13 cellular contexts compared by ENCODE assay signal in the genomic region with DNA sequence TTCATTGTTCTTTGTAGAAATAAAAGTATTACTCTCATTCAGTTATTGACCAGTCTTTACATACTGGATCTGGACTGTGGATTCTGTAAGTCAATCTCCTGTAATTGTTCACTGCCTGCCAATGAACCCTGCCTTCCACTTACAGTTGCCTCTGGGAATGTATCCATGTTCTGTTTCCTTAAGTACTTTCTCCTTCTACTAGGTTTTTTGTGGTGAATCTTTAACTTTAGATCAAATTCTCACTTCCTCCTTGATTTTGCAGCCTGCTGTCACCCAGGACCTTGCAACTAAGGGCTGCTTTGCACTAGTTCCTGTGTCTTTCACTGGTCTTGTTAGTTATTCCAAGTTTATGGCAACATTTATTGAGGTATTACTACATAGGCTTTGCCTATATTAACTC. TPM values are rescaled to one million over a fixed set of nuclear protein-coding genes. Genes with fewer than 3 reads are reported as not detected.
DNase-seq lines count a peak whose midpoint lies in the region; ATAC-seq and TF ChIP-seq lines count a peak whose summit lies in the region.
"Had no signal": no experiment of that assay in that cellular context is flagged by ENCODE, and none has a peak within 500 bp of the region (broad histone marks: within the 10 kb centered on the region; RNA-seq: fewer than 3 reads in every experiment).

No MANE protein-coding gene starts in this region.

- POLR2A ChIA-PET in activated CD4-positive, alpha-beta memory T cell treated with anti-CD3 and anti-CD28 coated beads for 36 hours (lab: Charles Lee): no interaction called here

- H3K27me3 Mint-ChIP-seq in activated CD4-positive, alpha-beta memory T cell treated with anti-CD3 and anti-CD28 coated beads for 36 hours: peaks cover 2% of the 10 kb centered on the region
- peaks cover 6% of the 10 kb centered on the region for H3K27me3 Mint-ChIP-seq in activated T-cell treated with anti-CD3 and anti-CD28 coated beads, Interleukin-2, amount 50 U/mL, for 72 hours (ENCODE audit: low read depth)

- CTCF ChIA-PET in activated CD4-positive, alpha-beta memory T cell treated with anti-CD3 and anti-CD28 coated beads for 36 hours (lab: Charles Lee): no interaction called here

- no peak for TF ChIP-seq CTCF in epithelial cell of proximal tubule (conservative IDR thresholded peaks at IDR 0.05; ENCODE audit: low read depth, low read length)

- no peak overlapping the region for H3K27ac Mint-ChIP-seq in activated CD4-positive, alpha-beta memory T cell treated with anti-CD3 and anti-CD28 coated beads for 36 hours
- H3K27ac Mint-ChIP-seq in activated T-cell treated with anti-CD3 and anti-CD28 coated beads, Interleukin-2, amount 50 U/mL, for 72 hours: no peak overlapping the region

- ATAC-seq in GM19023 (IDR thresholded peaks at IDR 0.05; ENCODE audit: unreplicated experiment) (peak; percentile 74), GM21737 (IDR thresholded peaks at IDR 0.05; ENCODE audit: unreplicated experiment) (peak; percentile 84), HG03280 (IDR thresholded peaks at IDR 0.05; ENCODE audit: unreplicated experiment) (peak; percentile 58)
- ATAC-seq in activated T-cell treated with anti-CD3 and anti-CD28 coated beads, Interleukin-2, amount 50 U/mL, for 72 hours (replicated peaks in 1 of 2): no peak

- no peaks in the 10 kb centered on the region for H3K9me3 Mint-ChIP-seq in activated CD4-positive, alpha-beta memory T cell treated with anti-CD3 and anti-CD28 coated beads for 36 hours
- H3K9me3 Mint-ChIP-seq in activated T-cell treated with anti-CD3 and anti-CD28 coated beads, Interleukin-2, amount 50 U/mL, for 72 hours: no peaks in the 10 kb centered on the region

- no peaks in the 10 kb centered on the region for H3K36me3 Mint-ChIP-seq in activated CD4-positive, alpha-beta memory T cell treated with anti-CD3 and anti-CD28 coated beads for 36 hours
- no peaks in the 10 kb centered on the region for H3K36me3 Mint-ChIP-seq in activated T-cell treated with anti-CD3 and anti-CD28 coated beads, Interleukin-2, amount 50 U/mL, for 72 hours (ENCODE audit: insufficient read depth in 2 of 2)

- H3K4me3 ChIP-seq in epithelial cell of proximal tubule (ENCODE audit: low read depth, low read length): no peak overlapping the region
- H3K4me3 ChIP-seq: prostate gland, transverse colon had no signal

- DNase-seq in epithelial cell of proximal tubule (ENCODE audit: low read depth) (peak; percentile 9), SW480 (ENCODE audit: low spot score) (no peak), T-helper 9 cell (no peak)
- no peak for DNase-seq in activated CD4-positive, alpha-beta memory T cell treated with anti-CD3 and anti-CD28 coated beads for 36 hours
- no peak for DNase-seq in activated T-cell treated with anti-CD3 and anti-CD28 coated beads, Interleukin-2, amount 50 U/mL, for 72 hours
- DNase-seq: activated CD4-positive, alpha-beta T cell treated with anti-CD3 and anti-CD28 coated beads, Interleukin-2, amount 50 U/mL, for 4 hours; NCI-H1930; SHP77 treated with DMSO at 0.1 percent for 48 hours; transverse colon had no signal

- H3K4me3 Mint-ChIP-seq in activated CD4-positive, alpha-beta memory T cell treated with anti-CD3 and anti-CD28 coated beads for 36 hours: no peak overlapping the region
- no peak overlapping the region for H3K4me3 Mint-ChIP-seq in activated T-cell treated with anti-CD3 and anti-CD28 coated beads, Interleukin-2, amount 50 U/mL, for 72 hours

- intact Hi-C loops in activated CD4-positive, alpha-beta memory T cell treated with anti-CD3 and anti-CD28 coated beads for 36 hours (cut with micrococcal nuclease): no loop called here

- no peaks in the 10 kb centered on the region for H3K4me1 Mint-ChIP-seq in activated CD4-positive, alpha-beta memory T cell treated with anti-CD3 and anti-CD28 coated beads for 36 hours (ENCODE audit: low read depth)
- H3K4me1 Mint-ChIP-seq in activated T-cell treated with anti-CD3 and anti-CD28 coated beads, Interleukin-2, amount 50 U/mL, for 72 hours (ENCODE audit: low read depth): no peaks in the 10 kb centered on the region

RNA-seq across cellular contexts. Expression of a gene that starts 28.2 kb away (rescaled TPM):
- total RNA-seq in epithelial cell of proximal tubule: 12.7 and 13.3 TPM in 2 replicates
- total RNA-seq in activated CD4-positive, alpha-beta memory T cell treated with anti-CD3 and anti-CD28 coated beads for 36 hours: 10 to 100 TPM; 14.3 to 14.5 TPM
- total RNA-seq in activated T-cell treated with anti-CD3 and anti-CD28 coated beads, Interleukin-2, amount 50 U/mL, for 72 hours: 10 to 100 TPM; 25.1 to 25.6 TPM

RNA-seq across cellular contexts. Expression of a gene that starts 28.4 kb away (rescaled TPM):
- total RNA-seq in epithelial cell of proximal tubule: 2.8 and 3.7 TPM in 2 replicates
- 10 to 100 TPM; 23.0 to 26.0 TPM for total RNA-seq in activated CD4-positive, alpha-beta memory T cell treated with anti-CD3 and anti-CD28 coated beads for 36 hours
- total RNA-seq in activated T-cell treated with anti-CD3 and anti-CD28 coated beads, Interleukin-2, amount 50 U/mL, for 72 hours: 10 to 100 TPM; 39.4 to 50.4 TPM

Comparison
In these comparisons a context has a peak if more than half of its experiments do, and no peak if none do; other contexts are left out.
1. ATAC-seq: peak in GM19023 (single experiment), GM21737 (single experiment) and HG03280 (single experiment); none in activated T-cell treated with anti-CD3 and anti-CD28 coated beads, Interleukin-2, amount 50 U/mL, for 72 hours (0 of 2).